25 cellular contexts compared by ENCODE assay signal in genomic region chr1:5881526-5882222, GRCh38.
"Had no signal": no experiment of that assay in that cellular context is flagged by ENCODE, and none has a peak within 500 bp of the region (broad histone marks: within the 10 kb centered on the region; RNA-seq: fewer than 3 reads in every experiment).

No MANE protein-coding gene starts in this region.

- DNase-seq: activated CD4-positive, alpha-beta T cell treated with anti-CD3 and anti-CD28 coated beads for 4 hours; activated CD8-positive, alpha-beta memory T cell treated with anti-CD3 and anti-CD28 coated beads, Interleukin-2, amount 50 U/mL, for 4 hours; activated CD8-positive, alpha-beta T cell treated with anti-CD3 and anti-CD28 coated beads for 36 hours; activated gamma-delta T cell treated with Interleukin-2 at 50 U/mL for 16 hours; activated naive CD4-positive, alpha-beta T cell treated with anti-CD3 and anti-CD28 coated beads, Interleukin-2, amount 50 U/mL, for 16 hours; activated naive CD8-positive, alpha-beta T cell treated with anti-CD3 and anti-CD28 coated beads, Interleukin-2, amount 10 ng/mL, durations not matched to agents 7 days and 5 days; activated T-cell treated with anti-CD3 and anti-CD28 coated beads, Interleukin-2, amount 50 U/mL, for 72 hours; adrenal gland; anterior cingulate cortex; body of pancreas; central memory CD4-positive, alpha-beta T cell; MG63; NCI-H1105; NCI-H146; NCI-H187 treated with DMSO at 0.1 percent for 48 hours; NCI-H2081 treated with DMSO at 0.1 percent for 48 hours; NCI-H2171 treated with DMSO at 0.1 percent for 48 hours; NCI-H226; NCI-H526 treated with DMSO at 0.1 percent for 48 hours; NK-92 treated with Interleukin-12 subunit alpha and Interleukin-12 subunit beta, amount 100 ng/mL, for 24 hours; Peyer's patch; SHP77 treated with DMSO at 0.1 percent for 48 hours had no signal

- H3K4me1 ChIP-seq: adrenal gland, body of pancreas, Peyer's patch had no signal

- H3K4me3 ChIP-seq: adrenal gland, body of pancreas, MG63, Peyer's patch had no signal

- H3K9me3 ChIP-seq: adrenal gland, body of pancreas, MG63, Peyer's patch had no signal

- H3K4me1 Mint-ChIP-seq: activated naive CD8-positive, alpha-beta T cell treated with anti-CD3 and anti-CD28 coated beads, Interleukin-2, amount 10 ng/mL, durations not matched to agents 7 days and 5 days had no signal

- H3K27me3 ChIP-seq: adrenal gland, body of pancreas, MG63, Peyer's patch had no signal

- H3K36me3 ChIP-seq: adrenal gland, MG63 had no signal

- H3K27ac ChIP-seq: adrenal gland, body of pancreas, Peyer's patch had no signal

- H3K27ac Mint-ChIP-seq: activated CD8-positive, alpha-beta T cell treated with anti-CD3 and anti-CD28 coated beads for 36 hours; activated naive CD8-positive, alpha-beta T cell treated with anti-CD3 and anti-CD28 coated beads, Interleukin-2, amount 10 ng/mL, durations not matched to agents 7 days and 5 days; activated T-cell treated with anti-CD3 and anti-CD28 coated beads, Interleukin-2, amount 50 U/mL, for 72 hours; activated T-helper 2 cell treated with anti-CD3 and anti-CD28 coated beads, Interferon-gamma antibody, Interleukin-2, Interleukin-4, amounts not matched to agents 10 μg/mL and 5 μg/mL and 100 μg/mL, durations not matched to agents 14 hours and 24 hours and 36 hours; T-helper 1 cell treated with Interleukin-12 subunit alpha and Interleukin-12 subunit beta and Interleukin-4 antibody, amounts not matched to agents 30 μg/mL and 1 μg/mL, for 36 hours had no signal

- H3K4me3 Mint-ChIP-seq: activated CD8-positive, alpha-beta T cell treated with anti-CD3 and anti-CD28 coated beads for 36 hours; activated naive CD8-positive, alpha-beta T cell treated with anti-CD3 and anti-CD28 coated beads, Interleukin-2, amount 10 ng/mL, durations not matched to agents 7 days and 5 days; activated T-cell treated with anti-CD3 and anti-CD28 coated beads, Interleukin-2, amount 50 U/mL, for 72 hours; T-helper 1 cell treated with Interleukin-12 subunit alpha and Interleukin-12 subunit beta and Interleukin-4 antibody, amounts not matched to agents 30 μg/mL and 1 μg/mL, for 36 hours had no signal

- H3K27me3 Mint-ChIP-seq: activated CD8-positive, alpha-beta T cell treated with anti-CD3 and anti-CD28 coated beads for 36 hours; activated naive CD8-positive, alpha-beta T cell treated with anti-CD3 and anti-CD28 coated beads, Interleukin-2, amount 10 ng/mL, durations not matched to agents 7 days and 5 days had no signal

- ATAC-seq: activated CD4-positive, CD25-positive, alpha-beta regulatory T cell treated with anti-CD3 and anti-CD28 coated beads, Interleukin-2, amount 50 U/mL, for 24 hours; activated CD8-positive, alpha-beta T cell treated with anti-CD3 and anti-CD28 coated beads for 36 hours; activated T-cell treated with anti-CD3 and anti-CD28 coated beads, Interleukin-2, amount 50 U/mL, for 72 hours; body of pancreas had no signal
